8 cellular contexts compared by ENCODE assay signal in the genomic region with DNA sequence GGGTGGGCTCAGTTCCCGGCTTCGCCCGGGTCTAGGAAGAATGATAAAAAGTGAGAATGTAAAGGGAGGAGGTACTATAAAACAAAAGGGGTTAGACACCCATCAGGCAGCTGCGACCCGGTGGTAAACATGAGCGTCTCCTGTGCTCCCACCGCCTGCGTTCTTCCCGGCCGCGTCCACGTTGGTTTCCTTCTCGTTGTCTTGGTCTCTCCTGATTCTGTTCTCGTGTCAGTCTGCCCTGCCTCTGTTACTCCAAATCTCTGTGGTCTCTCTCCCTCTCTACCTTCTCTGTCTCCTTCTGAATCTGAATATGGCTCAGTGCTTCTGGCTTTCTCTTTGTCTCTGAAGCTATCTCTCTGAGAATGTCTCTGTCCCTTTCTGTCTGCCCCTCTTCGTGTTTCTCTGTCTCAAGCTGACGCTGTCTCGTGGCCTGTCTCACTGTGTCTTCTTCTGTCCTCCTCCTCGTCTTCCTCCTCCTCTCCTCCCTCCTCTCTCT. TPM values are rescaled to one million over a fixed set of nuclear protein-coding genes. Genes with fewer than 3 reads are reported as not detected.
DNase-seq lines count a peak whose midpoint lies in the region; ATAC-seq and TF ChIP-seq lines count a peak whose summit lies in the region.

No MANE protein-coding gene starts in this region.

- TF ChIP-seq EP300 in ovary (IDR thresholded peaks at IDR 0.05) = no peak

- H3K36me3 ChIP-seq in HUES48 (ENCODE audit: control insufficient read depth, insufficient read depth, low read length) (no peaks in the 10 kb centered on the region), ovary (no peaks in the 10 kb centered on the region)

- H3K9me3 ChIP-seq in HUES48 (ENCODE audit: control insufficient read depth, insufficient read depth, low read length) = no peaks in the 10 kb centered on the region
- H3K9me3 ChIP-seq in ovary = no peaks in the 10 kb centered on the region

- H3K9ac ChIP-seq in HUES48 (ENCODE audit: low read depth, low read length) = no peak overlapping the region

- WGBS in ovary, 3 donors = 2 to 4% (median 4%) methylated on average over 18 of the region's 18 CpGs

- TF ChIP-seq CTCF in endothelial cell (IDR thresholded peaks at IDR 0.05; ENCODE audit: unreplicated experiment) (no peak), ovary (IDR thresholded peaks at IDR 0.05) (no peak)

- ATAC-seq in GM21381 (IDR thresholded peaks at IDR 0.05; ENCODE audit: unreplicated experiment) (no peak), GM21526 (IDR thresholded peaks at IDR 0.05; ENCODE audit: low FRiP score, unreplicated experiment) (no peak)

- H3K4me1 ChIP-seq in HUES48 (ENCODE audit: control insufficient read depth, insufficient read depth, low read length) (peaks cover 25% of the 10 kb centered on the region), ovary (ENCODE audit: insufficient read depth) (peaks cover 7% of the 10 kb centered on the region)

- H3K27ac ChIP-seq in HUES48 (ENCODE audit: low read depth, low read length) = no peak overlapping the region
- H3K27ac ChIP-seq in ovary = peak overlapping the region; percentile 63 to 90

- no peaks in the 10 kb centered on the region for H3K9me3 Mint-ChIP-seq in endothelial cell (ENCODE audit: unreplicated experiment)

- H3K27ac Mint-ChIP-seq in endothelial cell (ENCODE audit: unreplicated experiment) = peak overlapping the region; percentile 62

- H3K4me1 Mint-ChIP-seq in endothelial cell (ENCODE audit: unreplicated experiment) = peaks cover 29% of the 10 kb centered on the region

- peak overlapping the region; percentile 76 for H3K4me3 Mint-ChIP-seq in endothelial cell (ENCODE audit: unreplicated experiment)

- DNase-seq in COLO668 (lab: John Stamatoyannopoulos, UW; ENCODE audit: unreplicated experiment) (peak; percentile 18), endothelial cell (ENCODE audit: low spot score) (peak; percentile 18), ovary (peak in 2 of 5 donors; percentile 31 to 38), NCI-H1694 (lab: John Stamatoyannopoulos, UW) (no peak), NCI-H1436 (lab: John Stamatoyannopoulos, UW) (no peak)

- intact Hi-C loops in ovary (cut with DNase I) = no loop called here

- TF ChIP-seq POLR2A in ovary (IDR thresholded peaks at IDR 0.05) = no peak

- peaks cover 14% of the 10 kb centered on the region for H3K27me3 Mint-ChIP-seq in endothelial cell (ENCODE audit: unreplicated experiment)

- H3K4me3 ChIP-seq in HUES48 (ENCODE audit: low read depth, low read length) = peak overlapping the region; percentile 55
- H3K4me3 ChIP-seq in ovary = peak overlapping the region; percentile 42

- H3K27me3 ChIP-seq in HUES48 (ENCODE audit: control insufficient read depth, insufficient read depth, low read length) (peaks cover 86% of the 10 kb centered on the region), ovary (no peaks in the 10 kb centered on the region)

- no peaks in the 10 kb centered on the region for H3K36me3 Mint-ChIP-seq in endothelial cell (ENCODE audit: low read depth, unreplicated experiment)

RNA-seq across cellular contexts. Expression of gene FOXP4, which starts 41.6 kb away (rescaled TPM):
- total RNA-seq in endothelial cell (ENCODE audit: unreplicated experiment) (32.5 TPM), ovary (10 to 100 TPM in 5 of 7 donors, 1 to 10 TPM in 2; 4.8 to 37.4 (median 22.3) TPM)
- 10 to 100 TPM in 1 of 2 donors, 1 to 10 TPM in 1; 2.3 to 13.3 TPM for polyA plus RNA-seq in ovary

Comparison
In these comparisons a context has a peak if more than half of its experiments do, and no peak if none do; other contexts are left out.
1. DNase-seq: peak in COLO668 (single experiment) and endothelial cell (single experiment); none in NCI-H1694 (single experiment) and NCI-H1436 (single experiment).